Comparison of ENCODE assay signal across 16 cellular contexts in the genomic region with DNA sequence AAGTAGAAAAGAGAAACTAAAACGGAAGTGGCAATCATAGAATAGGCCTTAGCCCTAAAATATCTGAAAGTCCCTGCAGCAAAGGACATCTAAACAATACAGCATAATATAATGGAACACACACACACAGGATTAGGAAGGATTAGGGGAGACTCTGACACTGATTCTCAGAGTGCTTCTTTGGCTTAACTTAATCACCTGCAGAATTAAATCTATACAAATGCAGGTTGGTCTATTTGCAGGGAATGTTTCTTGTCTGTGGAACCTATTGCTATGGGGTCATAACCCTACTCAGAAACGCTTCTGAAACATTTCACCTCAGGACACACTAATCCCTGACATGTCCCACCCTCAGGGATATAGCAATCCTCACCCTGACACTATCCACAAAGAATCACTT.
DNase-seq lines count a peak whose midpoint lies in the region; ATAC-seq and TF ChIP-seq lines count a peak whose summit lies in the region.
"Had no signal": no experiment of that assay in that cellular context is flagged by ENCODE, and none has a peak within 500 bp of the region (broad histone marks: within the 10 kb centered on the region; RNA-seq: fewer than 3 reads in every experiment).

No MANE protein-coding gene starts in this region.

- H3K27ac ChIP-seq in caudate nucleus (ENCODE audit: low read depth, low read length) (peak overlapping the region; percentile 32), neural progenitor cell (no peak overlapping the region), Karpas-422 (ENCODE audit: low read length) (no peak overlapping the region)
- H3K27ac ChIP-seq: GM23248 had no signal

- DNase-seq in NCI-H524 (lab: John Stamatoyannopoulos, UW), result peak; percentile 29 to 74
- no peak for DNase-seq in caudate nucleus (lab: John Stamatoyannopoulos, UW)
- peak; percentile 42 for DNase-seq in neural progenitor cell (ENCODE audit: low spot score)
- no peak for DNase-seq in DMS 273 (lab: John Stamatoyannopoulos, UW; ENCODE audit: unreplicated experiment)
- DNase-seq in Karpas-422, result no peak
- DNase-seq: ACHN; BE2C; CD4-positive, CD25-positive, alpha-beta regulatory T cell; CD8-positive, alpha-beta memory T cell; COR-L47; DMS79 treated with DMSO at 0.1 percent for 48 hours; GF-D8; GM23248; HCEC 1CT had no signal

- no peak for TF ChIP-seq CTCF in neural progenitor cell (IDR thresholded peaks at IDR 0.05)

- H3K79me2 ChIP-seq in neural progenitor cell (ENCODE audit: low read depth) (no peaks in the 10 kb centered on the region), Karpas-422 (ENCODE audit: low read length) (no peaks in the 10 kb centered on the region)

- H3K4me3 Mint-ChIP-seq in neural progenitor cell, result no peak overlapping the region
- H3K4me3 Mint-ChIP-seq: CD4-positive, CD25-positive, alpha-beta regulatory T cell; CD8-positive, alpha-beta memory T cell had no signal

- H3K4me2 ChIP-seq in neural progenitor cell, result no peak overlapping the region
- H3K4me2 ChIP-seq in Karpas-422 (ENCODE audit: low read depth, low read length, poor library complexity, severe bottlenecking), result no peak overlapping the region

- H3K27me3 ChIP-seq in neural progenitor cell (no peaks in the 10 kb centered on the region), Karpas-422 (ENCODE audit: low read length) (no peaks in the 10 kb centered on the region)
- H3K27me3 ChIP-seq: BE2C had no signal

- no peaks in the 10 kb centered on the region for H3F3A ChIP-seq in neural progenitor cell (ENCODE audit: low read depth)

- no peaks in the 10 kb centered on the region for H3K9me3 ChIP-seq in neural progenitor cell (ENCODE audit: low read depth)
- no peaks in the 10 kb centered on the region for H3K9me3 ChIP-seq in Karpas-422 (ENCODE audit: low read length)
- H3K9me3 ChIP-seq: BE2C had no signal

- no peak overlapping the region for H3K9ac ChIP-seq in neural progenitor cell
- H3K9ac ChIP-seq in Karpas-422 (ENCODE audit: low read length), result no peak overlapping the region
- H3K9ac ChIP-seq: GM23248 had no signal

- H3K27me3 Mint-ChIP-seq in neural progenitor cell (ENCODE audit: insufficient read depth, low read depth), result peaks cover 2% of the 10 kb centered on the region
- H3K27me3 Mint-ChIP-seq: CD4-positive, CD25-positive, alpha-beta regulatory T cell; CD8-positive, alpha-beta memory T cell had no signal

- ATAC-seq in GM21529 (IDR thresholded peaks at IDR 0.05; ENCODE audit: unreplicated experiment) (no peak), GM21367 (IDR thresholded peaks at IDR 0.05; ENCODE audit: unreplicated experiment) (no peak)

- no peaks in the 10 kb centered on the region for H3K36me3 Mint-ChIP-seq in neural progenitor cell
- H3K36me3 Mint-ChIP-seq: CD4-positive, CD25-positive, alpha-beta regulatory T cell; CD8-positive, alpha-beta memory T cell had no signal

- H3K36me3 ChIP-seq in neural progenitor cell (no peaks in the 10 kb centered on the region), Karpas-422 (ENCODE audit: insufficient read depth, low read length) (no peaks in the 10 kb centered on the region)
- H3K36me3 ChIP-seq: BE2C had no signal

- H4K20me1 ChIP-seq in neural progenitor cell (ENCODE audit: low read depth), result no peaks in the 10 kb centered on the region
- no peaks in the 10 kb centered on the region for H4K20me1 ChIP-seq in Karpas-422 (ENCODE audit: insufficient read depth, low read depth, low read length)

- no peaks in the 10 kb centered on the region for H3K9me3 Mint-ChIP-seq in neural progenitor cell

- H3K4me3 ChIP-seq in neural progenitor cell, result no peak overlapping the region
- no peak overlapping the region for H3K4me3 ChIP-seq in Karpas-422 (ENCODE audit: low read length)
- H3K4me3 ChIP-seq: GM23248 had no signal

- H3K4me1 ChIP-seq in neural progenitor cell (peaks cover 16% of the 10 kb centered on the region), Karpas-422 (ENCODE audit: low read length) (no peaks in the 10 kb centered on the region)

- H2AFZ ChIP-seq in neural progenitor cell (replicated peaks), result no peak overlapping the region
- H2AFZ ChIP-seq in Karpas-422 (ENCODE audit: low read length), result no peak overlapping the region
- H2AFZ ChIP-seq: GM23248 had no signal

- H3K27ac Mint-ChIP-seq in neural progenitor cell, result no peak overlapping the region
- H3K27ac Mint-ChIP-seq: CD4-positive, CD25-positive, alpha-beta regulatory T cell; CD8-positive, alpha-beta memory T cell had no signal

- no peaks in the 10 kb centered on the region for H3K9me2 ChIP-seq in Karpas-422 (replicated peaks; ENCODE audit: insufficient read depth, low read length)

- H3K4me1 Mint-ChIP-seq in neural progenitor cell, result peaks cover 9% of the 10 kb centered on the region
- H3K4me1 Mint-ChIP-seq: CD4-positive, CD25-positive, alpha-beta regulatory T cell; CD8-positive, alpha-beta memory T cell had no signal

Comparison
In these comparisons a context has a peak if more than half of its experiments do, and no peak if none do; other contexts are left out.
1. DNase-seq: peak in NCI-H524 (2 of 2) and neural progenitor cell (single experiment); none in caudate nucleus (0 of 61), DMS 273 (single experiment) and Karpas-422 (single experiment).